In the genomic region with DNA sequence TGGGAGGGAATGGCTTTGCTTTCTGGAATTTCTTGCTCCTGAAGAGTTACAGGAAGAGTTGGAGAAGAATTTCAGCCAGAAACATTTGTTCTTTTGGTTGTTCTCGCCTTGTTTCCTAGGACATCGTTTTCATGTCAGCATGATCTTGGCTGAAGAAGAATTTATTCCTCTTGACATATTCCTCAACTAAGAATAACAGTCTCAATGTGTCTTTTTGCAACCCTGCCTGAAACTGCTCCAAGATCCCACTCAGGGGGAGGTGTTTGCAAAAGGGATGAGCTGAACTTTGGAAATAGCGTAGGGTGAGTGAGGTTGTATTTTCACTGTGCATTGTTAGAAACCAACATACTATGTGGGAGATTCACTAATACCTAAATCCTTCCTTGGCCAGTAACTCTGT, we compare ENCODE assay signal across 10 cellular contexts. TPM values are rescaled to one million over a fixed set of nuclear protein-coding genes. Genes with fewer than 3 reads are reported as not detected.
"Had no signal": no experiment of that assay in that cellular context is flagged by ENCODE, and none has a peak within 500 bp of the region (broad histone marks: within the 10 kb centered on the region; RNA-seq: fewer than 3 reads in every experiment).

No MANE protein-coding gene starts in this region.

- H3K4me1 ChIP-seq: colonic mucosa had no signal

- H3K27ac ChIP-seq: ascending aorta, colonic mucosa, skin epidermis had no signal

- H3K27ac Mint-ChIP-seq: activated CD8-positive, alpha-beta T cell treated with anti-CD3 and anti-CD28 coated beads for 36 hours; immature natural killer cell; nephron progenitor cell had no signal

- H3K36me3 Mint-ChIP-seq: immature natural killer cell had no signal

- H3K27me3 ChIP-seq: ascending aorta, colonic mucosa, upper lobe of left lung had no signal

- H3K9me3 ChIP-seq: ascending aorta, colonic mucosa, upper lobe of left lung had no signal

- H3K4me1 Mint-ChIP-seq: immature natural killer cell, nephron progenitor cell had no signal

- H3K4me3 Mint-ChIP-seq: activated CD8-positive, alpha-beta T cell treated with anti-CD3 and anti-CD28 coated beads for 36 hours; immature natural killer cell; nephron progenitor cell had no signal

- ATAC-seq: activated CD8-positive, alpha-beta T cell treated with anti-CD3 and anti-CD28 coated beads for 36 hours had no signal

- H3K9me3 Mint-ChIP-seq: activated CD8-positive, alpha-beta T cell treated with anti-CD3 and anti-CD28 coated beads for 36 hours; immature natural killer cell; nephron progenitor cell had no signal

- DNase-seq: activated CD8-positive, alpha-beta memory T cell treated with anti-CD3 and anti-CD28 coated beads, Interleukin-2, amount 50 U/mL, for 4 hours; activated CD8-positive, alpha-beta T cell treated with anti-CD3 and anti-CD28 coated beads for 36 hours; colonic mucosa; immature natural killer cell; nephron progenitor cell; stimulated activated CD4-positive, alpha-beta T cell treated with anti-CD3 and anti-CD28 coated beads, Interleukin-4, amount 100 ng/mL, for 4 hours; T1000; upper lobe of left lung had no signal

- H3K36me3 ChIP-seq: ascending aorta, colonic mucosa, upper lobe of left lung had no signal

- H3K4me3 ChIP-seq: ascending aorta, colonic mucosa, skin epidermis, upper lobe of left lung had no signal

RNA-seq across cellular contexts. Expression of gene MAMDC2, which starts 26.1 kb away (rescaled TPM):
- total RNA-seq: activated CD8-positive, alpha-beta T cell treated with anti-CD3 and anti-CD28 coated beads for 36 hours had no signal
